Comparison of ENCODE assay signal across 1 cellular context in genomic region chr2:9142551-9143263, GRCh38.
TF ChIP-seq lines count a peak whose summit lies in the region.

No MANE protein-coding gene starts in this region.

TF ChIP-seq in K562, 482 proteins besides CTCF, POLR2A, EP300 and RAD21 (continued from another document and continues in another):
- TF ChIP-seq SP1 (CRISPR knock-in tag; IDR thresholded peaks at IDR 0.05) (peak; percentile 85), PKNOX1 (IDR thresholded peaks at IDR 0.05) (peak; percentile 54; the same call in 1 of the 2 replicates), TEAD1 (CRISPR knock-in tag; IDR thresholded peaks at IDR 0.05) (peak; percentile 40 to 95; a peak in 3 of 4 replicates), IRF9 (tag; IDR thresholded peaks at IDR 0.05) (no peak), UBTF (IDR thresholded peaks at IDR 0.05; ENCODE audit: borderline replicate concordance in 1 of 2, low read depth in 2 of 2, low read length in 2 of 2) (peak; percentile 52 to 54; a peak in 1 of 4 replicates), FOS (IDR thresholded peaks at IDR 0.05; ENCODE audit: extremely low read depth, insufficient read length) (no peak), ZNF197 (CRISPR knock-in tag; IDR thresholded peaks at IDR 0.05; ENCODE audit: low read depth) (no peak), SMC3 (conservative IDR thresholded peaks at IDR 0.05; ENCODE audit: insufficient read depth, low read depth, low read length) (peak; percentile 95), CBFA2T3 (IDR thresholded peaks at IDR 0.05) (peak; percentile 90), ZNF140 (CRISPR knock-in tag; IDR thresholded peaks at IDR 0.05) (no peak), ZFX (CRISPR knock-in tag; IDR thresholded peaks at IDR 0.05) (peak; percentile 51; the same call in 1 of the 2 replicates), ZNF592 (IDR thresholded peaks at IDR 0.05) (peak; percentile 61; the same call in 1 of the 2 replicates), NRF1 (conservative IDR thresholded peaks at IDR 0.05 in 1 of 2, IDR thresholded peaks at IDR 0.05 in 1 of 2) (peak; percentile 42 to 44; a peak in 2 of 4 replicates), ZNF239 (CRISPR knock-in tag; IDR thresholded peaks at IDR 0.05) (no peak), TBP (optimal IDR thresholded peaks at IDR 0.05; ENCODE audit: low read depth, low read length) (peak; percentile 51), TCF3 (CRISPR knock-in tag; IDR thresholded peaks at IDR 0.05) (peak; percentile 88), KLF13 (tag; IDR thresholded peaks at IDR 0.05; ENCODE audit: borderline replicate concordance, low read depth) (peak; percentile 85), RBM25 (IDR thresholded peaks at IDR 0.05; ENCODE audit: low read depth, low read length, severe bottlenecking) (no peak), TAF9B (IDR thresholded peaks at IDR 0.05; ENCODE audit: partially characterized antibody) (no peak), PCBP2 (IDR thresholded peaks at IDR 0.05; ENCODE audit: low read depth, low read length, poor library complexity, severe bottlenecking) (no peak), HDAC1 (IDR thresholded peaks at IDR 0.05) (peak in 1 of 2 experiments; percentile 39; a peak in 1 of 4 replicates), ZBTB33 (CRISPR knock-in tag; IDR thresholded peaks at IDR 0.05) (peak; percentile 92), TOE1 (IDR thresholded peaks at IDR 0.05; ENCODE audit: borderline replicate concordance) (peak; percentile 79; the same call in 1 of the 2 replicates), TOE1 (CRISPR knock-in tag; IDR thresholded peaks at IDR 0.05; ENCODE audit: borderline replicate concordance, low read depth) (no peak), BRCA1 (IDR thresholded peaks at IDR 0.05) (no peak), BRCA1 (CRISPR knock-in tag; IDR thresholded peaks at IDR 0.05) (no peak), VEZF1 (CRISPR knock-in tag; IDR thresholded peaks at IDR 0.05) (peak; percentile 70), ZBTB40 (IDR thresholded peaks at IDR 0.05) (0 out of 2 replicates have a peak, but pooled peaks have one; percentile 27), ZBTB40 (CRISPR knock-in tag; IDR thresholded peaks at IDR 0.05) (no peak), ZNF644 (tag; IDR thresholded peaks at IDR 0.05; ENCODE audit: low read depth) (no peak), CBFA2T2 (conservative IDR thresholded peaks at IDR 0.05) (peak; percentile 74), ZHX1 (conservative IDR thresholded peaks at IDR 0.05; ENCODE audit: low read length) (no peak)
